Comparison of ENCODE assay signal across 8 cellular contexts in the genomic region with DNA sequence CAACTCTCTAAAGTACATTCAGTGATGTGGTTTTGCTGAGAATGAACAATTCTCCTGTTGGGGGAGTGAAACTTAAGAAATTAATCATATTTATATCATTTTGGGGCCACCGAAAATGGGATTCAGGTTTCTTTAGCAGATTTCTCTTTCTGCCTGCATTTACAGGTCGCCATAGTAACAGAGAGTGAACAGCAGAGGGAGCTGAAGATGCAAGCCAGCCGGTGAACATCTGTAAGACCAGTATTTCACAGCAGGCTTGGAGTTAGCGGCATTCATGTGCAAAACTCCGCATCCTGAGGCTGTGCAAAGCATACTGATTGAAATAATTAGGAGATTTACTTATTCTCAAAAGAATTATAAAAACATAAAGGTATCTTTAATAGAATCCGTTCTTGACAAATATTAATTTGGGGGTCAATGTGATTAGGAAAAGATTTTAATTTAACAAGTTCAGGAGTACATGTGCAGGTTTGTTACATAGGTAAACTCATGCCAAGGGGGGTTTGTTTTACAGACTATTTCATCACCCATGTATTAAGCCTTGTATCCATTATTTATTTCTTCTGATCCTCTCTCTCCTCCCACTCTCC. TPM values are rescaled to one million over a fixed set of nuclear protein-coding genes. Genes with fewer than 3 reads are reported as not detected.
DNase-seq lines count a peak whose midpoint lies in the region; ATAC-seq and TF ChIP-seq lines count a peak whose summit lies in the region.

No MANE protein-coding gene starts in this region.

- H3K27ac ChIP-seq in left lung: no peak overlapping the region

- H3K4me3 ChIP-seq in AG09309 (ENCODE audit: control insufficient read depth, low read depth, low read length): no peak overlapping the region
- no peak overlapping the region for H3K4me3 ChIP-seq in WI38 (ENCODE audit: low read depth, low read length)
- no peak overlapping the region for H3K4me3 ChIP-seq in choroid plexus epithelial cell (ENCODE audit: low read depth, low read length)
- H3K4me3 ChIP-seq in left lung: no peak overlapping the region

- no peaks in the 10 kb centered on the region for H3K36me3 ChIP-seq in left lung

- TF ChIP-seq CTCF in AG09309 (IDR thresholded peaks at IDR 0.05; ENCODE audit: control insufficient read depth, insufficient read depth, low read depth, low read length, missing control alignments): peak; percentile 79
- TF ChIP-seq CTCF in WI38 (IDR thresholded peaks at IDR 0.05; ENCODE audit: low read depth, low read length): peak; percentile 72
- peak; percentile 85 for TF ChIP-seq CTCF in choroid plexus epithelial cell (conservative IDR thresholded peaks at IDR 0.05; ENCODE audit: low read depth, low read length)
- peak; percentile 59 to 63 for TF ChIP-seq CTCF in left lung (IDR thresholded peaks at IDR 0.05)

- DNase-seq in AG09309 (ENCODE audit: low read depth) (peak; percentile 44), NCI-H2107 treated with DMSO at 0.1 percent for 48 hours (lab: John Stamatoyannopoulos, UW; ENCODE audit: unreplicated experiment) (peak; percentile 42), choroid plexus epithelial cell (ENCODE audit: low read depth) (peak; percentile 92), left lung (no peak)
- peak; percentile 8 to 31 (median 16) for DNase-seq in stimulated activated CD4-positive, alpha-beta T cell treated with anti-CD3 and anti-CD28 coated beads, TNF-alpha, amount 100 ng/mL, for 4 hours (ENCODE audit: low read depth in 3 of 3)

- intact Hi-C loops in left lung (cut with DNase I): loop anchor here in 1 of 2 donors (5.0 kb wide), 1 partner anchor 151 kb away; no protein-coding TSS in a partner anchor

- no peaks in the 10 kb centered on the region for H3K27me3 ChIP-seq in left lung

- no peaks in the 10 kb centered on the region for H3K9me3 ChIP-seq in left lung

- no peaks in the 10 kb centered on the region for H3K4me1 ChIP-seq in left lung

- ATAC-seq in GM18520 (IDR thresholded peaks at IDR 0.05; ENCODE audit: unreplicated experiment) (peak; percentile 98), HG03039 (IDR thresholded peaks at IDR 0.05; ENCODE audit: unreplicated experiment) (peak; percentile 99), left lung (peak; percentile 89)

RNA-seq across cellular contexts. Expression of a gene that starts 17.9 kb away (rescaled TPM):
- total RNA-seq in left lung: 10 to 100 TPM; 11.0 TPM

Comparison
In these comparisons a context has a peak if more than half of its experiments do, and no peak if none do; other contexts are left out.
1. DNase-seq: peak in AG09309 (single experiment), NCI-H2107 treated with DMSO at 0.1 percent for 48 hours (single experiment), choroid plexus epithelial cell (single experiment) and stimulated activated CD4-positive, alpha-beta T cell treated with anti-CD3 and anti-CD28 coated beads, TNF-alpha, amount 100 ng/mL, for 4 hours (3 of 3); none in left lung (0 of 2).
2. Peak in every context shown above with its lines, with median percentiles within 50 percentile points of each other: CTCF ChIP-seq and ATAC-seq.